In genomic region chr10:43138757-43139241, GRCh38 we compare ENCODE assay signal across 8 cellular contexts. TPM values are rescaled to one million over a fixed set of nuclear protein-coding genes. Genes with fewer than 3 reads are reported as not detected.
A peak's percentile ranks its signal among the peaks of the same experiment; 100 is the strongest.
DNase-seq lines count a peak whose midpoint lies in the region; ATAC-seq and TF ChIP-seq lines count a peak whose summit lies in the region.

No MANE protein-coding gene starts in this region.

- no peaks in the 10 kb centered on the region for H3K27me3 Mint-ChIP-seq in activated naive CD4-positive, alpha-beta T cell treated with anti-CD3 and anti-CD28 coated beads, Interleukin-2, amount 10 ng/mL, durations not matched to agents 7 days and 5 days

- peaks cover 28% of the 10 kb centered on the region for H3K36me3 Mint-ChIP-seq in activated naive CD4-positive, alpha-beta T cell treated with anti-CD3 and anti-CD28 coated beads, Interleukin-2, amount 10 ng/mL, durations not matched to agents 7 days and 5 days

- H3K27me3 ChIP-seq in AG04450 (ENCODE audit: control insufficient read depth, insufficient read depth, low read length) (peaks cover 2% of the 10 kb centered on the region), cardiac muscle cell (no peaks in the 10 kb centered on the region)

- H3K4me3 ChIP-seq in AG04450 (ENCODE audit: low read depth, low read length) (peak overlapping the region; percentile 79), cardiac muscle cell (peak overlapping the region; percentile 88)

- H3K9me3 Mint-ChIP-seq in activated naive CD4-positive, alpha-beta T cell treated with anti-CD3 and anti-CD28 coated beads, Interleukin-2, amount 10 ng/mL, durations not matched to agents 7 days and 5 days, result no peaks in the 10 kb centered on the region

- TF ChIP-seq CTCF in AG04450 (IDR thresholded peaks at IDR 0.05; ENCODE audit: low read depth, low read length) (no peak), RWPE1 (conservative IDR thresholded peaks at IDR 0.05; ENCODE audit: low read depth) (no peak), cardiac muscle cell (IDR thresholded peaks at IDR 0.05; ENCODE audit: low read depth, low read length) (no peak)

- no peaks in the 10 kb centered on the region; the same call in 1 of the 2 replicates for H3K9me3 ChIP-seq in AG04450 (ENCODE audit: control insufficient read depth, insufficient read depth, low read length)
- H3K9me3 ChIP-seq in cardiac muscle cell (ENCODE audit: low read depth), result no peaks in the 10 kb centered on the region

- peaks cover 7% of the 10 kb centered on the region for H3K4me1 ChIP-seq in cardiac muscle cell (ENCODE audit: low read depth)

- POLR2A ChIA-PET in AG04450 (lab: Yijun Ruan, JAX) (interaction anchor here (1.9 kb wide), 1 partner anchor 9 kb away, joined by 12 read pairs; no protein-coding TSS in a partner anchor), RWPE1 (lab: Yijun Ruan, JAX; ENCODE audit: low non-redundant PET) (no interaction called here)

- peak overlapping the region; percentile 81 for H3K4me3 Mint-ChIP-seq in activated naive CD4-positive, alpha-beta T cell treated with anti-CD3 and anti-CD28 coated beads, Interleukin-2, amount 10 ng/mL, durations not matched to agents 7 days and 5 days

- peak overlapping the region; percentile 99 for H3K27ac Mint-ChIP-seq in activated naive CD4-positive, alpha-beta T cell treated with anti-CD3 and anti-CD28 coated beads, Interleukin-2, amount 10 ng/mL, durations not matched to agents 7 days and 5 days

- ATAC-seq in GM18907 (IDR thresholded peaks at IDR 0.05; ENCODE audit: unreplicated experiment) (peak; percentile 42), HG03196 (IDR thresholded peaks at IDR 0.05; ENCODE audit: unreplicated experiment) (peak; percentile 34)

- CTCF ChIA-PET in AG04450 (lab: Charles Lee), result interaction anchor here (0.6 to 1.4 kb wide), 5 partner anchors 10 to 66 kb away, joined by 3 to 8 read pairs (median 4); partner anchors contain the start of gene RET
- CTCF ChIA-PET in RWPE1 (lab: Yijun Ruan, JAX), result interaction anchor here (0.9 kb wide), 1 partner anchor 24 kb away, joined by 5 read pairs; no protein-coding TSS in a partner anchor
- CTCF ChIA-PET in activated naive CD4-positive, alpha-beta T cell treated with anti-CD3 and anti-CD28 coated beads, Interleukin-2, amount 10 ng/mL, durations not matched to agents 7 days and 5 days (lab: Charles Lee), result interaction anchor here (0.6 to 4.6 kb wide), 11 partner anchors 10 to 342 kb away, joined by 3 to 32 read pairs (median 3); no protein-coding TSS in a partner anchor

- DNase-seq in AG04450 (ENCODE audit: low read depth, low spot score), result no peak
- peak; percentile 46 for DNase-seq in RWPE1 (ENCODE audit: low spot score)
- DNase-seq in activated naive CD4-positive, alpha-beta T cell treated with anti-CD3 and anti-CD28 coated beads, Interleukin-2, amount 10 ng/mL, durations not matched to agents 7 days and 5 days, result peak; percentile 73
- peak; percentile 28 to 39 for DNase-seq in cardiac muscle cell (ENCODE audit: low read depth in 1 of 2, low spot score in 1 of 2)
- peak; percentile 30 for DNase-seq in putamen (ENCODE audit: low spot score)
- DNase-seq in OCI-M2 (lab: John Stamatoyannopoulos, UW; ENCODE audit: unreplicated experiment), result no peak

- H3K36me3 ChIP-seq in cardiac muscle cell, result no peaks in the 10 kb centered on the region

- H3K27ac ChIP-seq in AG04450 (ENCODE audit: low read depth, low read length), result peak overlapping the region; percentile 68
- H3K27ac ChIP-seq in RWPE1, result peak overlapping the region; percentile 95
- H3K27ac ChIP-seq in cardiac muscle cell, result peak overlapping the region; percentile 84

- H3K4me1 Mint-ChIP-seq in activated naive CD4-positive, alpha-beta T cell treated with anti-CD3 and anti-CD28 coated beads, Interleukin-2, amount 10 ng/mL, durations not matched to agents 7 days and 5 days, result peaks cover 67% of the 10 kb centered on the region

RNA-seq across cellular contexts. Expression of gene CSGALNACT2, which starts 0.6 kb away (rescaled TPM):
- polyA plus RNA-seq in AG04450 (2011; rRNA removed) (16.5 and 23.0 TPM in 2 replicates), cardiac muscle cell (9.9 and 11.6 TPM in 2 replicates)
- 9.4 and 13.5 TPM in 2 replicates for polyA minus RNA-seq in AG04450 (2011; rRNA and poly(A)+ RNA removed)
- 6.4 and 8.3 TPM in 2 replicates for total RNA-seq in cardiac muscle cell

Comparison
In these comparisons a context has a peak if more than half of its experiments do, and no peak if none do; other contexts are left out.
1. DNase-seq: peak in RWPE1 (single experiment), activated naive CD4-positive, alpha-beta T cell treated with anti-CD3 and anti-CD28 coated beads, Interleukin-2, amount 10 ng/mL, durations not matched to agents 7 days and 5 days (single experiment), cardiac muscle cell (2 of 2) and putamen (single experiment); none in AG04450 (single experiment) and OCI-M2 (single experiment).
2. Peak in every context shown above with its lines, with median percentiles within 50 percentile points of each other: H3K27ac ChIP-seq.